ENCODE assay signal across 18 cellular contexts in genomic region chr6:98944168-98944567, GRCh38.
"Had no signal": no experiment of that assay in that cellular context is flagged by ENCODE, and none has a peak within 500 bp of the region (broad histone marks: within the 10 kb centered on the region; RNA-seq: fewer than 3 reads in every experiment).

No MANE protein-coding gene starts in this region.

- H3K4me3 Mint-ChIP-seq: endodermal cell, memory B cell, mesothelial cell of epicardium, natural killer cell had no signal

- H3K9me3 ChIP-seq: uterus had no signal

- H3K27ac ChIP-seq: foreskin keratinocyte, lower lobe of right lung, right atrium auricular region, tibial artery, upper lobe of left lung, uterus had no signal

- H3K27me3 Mint-ChIP-seq: memory B cell had no signal

- H3K27ac Mint-ChIP-seq: endodermal cell, memory B cell, natural killer cell had no signal

- H3K4me1 ChIP-seq: foreskin keratinocyte, uterus had no signal

- ATAC-seq: foreskin keratinocyte, left cardiac atrium, lower lobe of right lung, natural killer cell had no signal

- FAIRE-seq: endothelial cell of umbilical vein, kidney had no signal

- H3K4me3 ChIP-seq: left ventricle myocardium inferior, lower lobe of right lung, right atrium auricular region, tibial artery, upper lobe of left lung, uterus had no signal

- H3K36me3 ChIP-seq: left ventricle myocardium inferior, lower lobe of right lung, right atrium auricular region, uterus had no signal

- H3K27me3 ChIP-seq: foreskin keratinocyte, right atrium auricular region, tibial artery, upper lobe of left lung, uterus had no signal

- DNase-seq: dermis blood vessel endothelial cell; endodermal cell; kidney; left cardiac atrium; left ventricle myocardium inferior; lower lobe of right lung; natural killer cell; posterior cingulate gyrus; stimulated activated CD4-positive, alpha-beta T cell treated with anti-CD3 and anti-CD28 coated beads, Interleukin-12 subunit alpha, Interleukin-12 subunit beta, amount 100 ng/mL, for 4 hours; stimulated activated naive CD4-positive, alpha-beta T cell; tibial artery; upper lobe of left lung; uterus had no signal
